1 cellular context compared by ENCODE assay signal in genomic region chr12:124569375-124570148, GRCh38.
A peak's percentile ranks its signal among the peaks of the same experiment; 100 is the strongest.
TF ChIP-seq lines count a peak whose summit lies in the region.

No MANE protein-coding gene starts in this region.

TF ChIP-seq in H1, 55 proteins besides CTCF, POLR2A, EP300 and RAD21 (continued from another document):
- no peak for TF ChIP-seq TEAD4 (IDR thresholded peaks at IDR 0.05; ENCODE audit: low read depth, low read length)
- TF ChIP-seq ASH2L (IDR thresholded peaks at IDR 0.05; ENCODE audit: low read length): peak; percentile 13
- TF ChIP-seq USF2 (IDR thresholded peaks at IDR 0.05; ENCODE audit: low read length): no peak
- TF ChIP-seq CBX5 (IDR thresholded peaks at IDR 0.05; ENCODE audit: low read depth, low read length): no peak
